ENCODE assay signal across 9 cellular contexts in the genomic region with DNA sequence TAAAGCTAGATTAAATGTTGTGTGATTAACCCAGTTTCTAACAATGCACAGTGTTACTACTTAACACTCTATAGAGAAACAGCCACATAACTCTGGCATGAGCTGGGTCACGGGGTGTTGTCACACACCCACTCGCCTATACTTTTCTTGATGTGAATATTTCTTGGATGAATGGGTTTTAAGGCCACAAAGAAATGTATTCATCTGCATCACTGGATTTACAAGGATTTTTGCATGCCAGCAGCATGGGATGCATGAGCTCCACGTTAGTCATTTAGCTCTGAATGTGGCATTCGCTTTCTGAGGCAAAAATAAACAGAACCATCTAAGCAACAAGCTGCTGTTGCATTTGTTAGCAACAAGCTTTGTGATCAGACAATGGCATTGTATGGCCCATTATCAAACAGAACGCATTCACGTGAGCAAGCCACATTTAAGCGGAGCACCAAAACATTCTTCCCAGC.
DNase-seq lines count a peak whose midpoint lies in the region; ATAC-seq, FAIRE-seq and TF ChIP-seq lines count a peak whose summit lies in the region.
"Had no signal": no experiment of that assay in that cellular context is flagged by ENCODE, and none has a peak within 500 bp of the region (broad histone marks: within the 10 kb centered on the region; RNA-seq: fewer than 3 reads in every experiment).

No MANE protein-coding gene starts in this region.

- DNase-seq in GM04503 (ENCODE audit: low read depth) (peak; percentile 96), NCI-H526 treated with DMSO at 0.1 percent for 48 hours (lab: John Stamatoyannopoulos, UW) (peak; percentile 17), endothelial cell of umbilical vein (ENCODE audit: low read depth, low spot score) (peak; percentile 27), non-pigmented ciliary epithelial cell (ENCODE audit: low read depth) (peak; percentile 96), mesothelial cell of epicardium (ENCODE audit: low spot score in 2 of 2, unreplicated experiment in 2 of 2) (no peak), NOMO-1 (lab: John Stamatoyannopoulos, UW; ENCODE audit: unreplicated experiment in 2 of 2) (no peak), ovary (no peak)
- DNase-seq: effector memory CD4-positive, alpha-beta T cell had no signal

- no peaks in the 10 kb centered on the region for H3K4me1 Mint-ChIP-seq in mesothelial cell of epicardium

- no peaks in the 10 kb centered on the region for H3K4me1 ChIP-seq in endothelial cell of umbilical vein (ENCODE audit: control insufficient read depth, extremely low read depth, insufficient read depth, low read length)
- H3K4me1 ChIP-seq in ovary (ENCODE audit: insufficient read depth) = no peaks in the 10 kb centered on the region

- no peak overlapping the region for H3K9ac ChIP-seq in endothelial cell of umbilical vein (replicated peaks; ENCODE audit: extremely low read depth, insufficient read depth, low read length)

- H3K9me1 ChIP-seq in endothelial cell of umbilical vein (replicated peaks; ENCODE audit: control insufficient read depth, extremely low read depth, insufficient read depth, low read length) = no peaks in the 10 kb centered on the region

- FAIRE-seq in endothelial cell of umbilical vein (lab: Jason Lieb, UNC) = peak; percentile 46

- TF ChIP-seq POLR2A in endothelial cell of umbilical vein (IDR thresholded peaks at IDR 0.05; ENCODE audit: low read depth, low read length) (no peak), ovary (IDR thresholded peaks at IDR 0.05) (no peak)

- H3K27me3 Mint-ChIP-seq in mesothelial cell of epicardium (ENCODE audit: low read depth) = no peaks in the 10 kb centered on the region

- ATAC-seq in GM18511 (IDR thresholded peaks at IDR 0.05; ENCODE audit: unreplicated experiment) = no peak

- WGBS in ovary, 3 donors = 87 to 93% (median 90%) methylated on average over 7 of the region's 7 CpGs

- no peaks in the 10 kb centered on the region for H4K20me1 ChIP-seq in endothelial cell of umbilical vein (replicated peaks; ENCODE audit: control insufficient read depth, extremely low read depth, insufficient read depth, low read length)

- no peak overlapping the region for H3K4me2 ChIP-seq in endothelial cell of umbilical vein (ENCODE audit: insufficient read depth, low read length)

- H3K4me3 ChIP-seq in endothelial cell of umbilical vein (replicated peaks in 1 of 3; ENCODE audit: insufficient read depth in 1 of 3, low read depth in 1 of 3, low read length in 3 of 3) (no peak overlapping the region), ovary (no peak overlapping the region)

- H3K27ac ChIP-seq in endothelial cell of umbilical vein (ENCODE audit: insufficient read depth, low read depth, low read length) (no peak overlapping the region), ovary (no peak overlapping the region)

- H3K27ac Mint-ChIP-seq in mesothelial cell of epicardium = no peak overlapping the region

- intact Hi-C loops in endothelial cell of umbilical vein (cut with micrococcal nuclease) = loop anchor here (5.0 kb wide), 1 partner anchor 164 kb away; the partner anchor contains the start of gene SLC25A4
- intact Hi-C loops in ovary (cut with DNase I) = no loop called here

- H3K9me3 ChIP-seq in endothelial cell of umbilical vein (replicated peaks; ENCODE audit: control insufficient read depth, insufficient read depth, low read length) = no peaks in the 10 kb centered on the region
- H3K9me3 ChIP-seq in ovary = no peaks in the 10 kb centered on the region

- CTCF ChIA-PET in endothelial cell of umbilical vein (lab: Charles Lee) = interaction anchor here (0.7 to 2.3 kb wide), 7 partner anchors 9 to 266 kb away, joined by 3 to 8 read pairs (median 3); no protein-coding TSS in a partner anchor

- no TSS peak for BruUV-seq in endothelial cell of umbilical vein (replicated peaks; lab: Mats Ljungman, UMichigan)

- POLR2A ChIA-PET in endothelial cell of umbilical vein (lab: Charles Lee) = no interaction called here

- TF ChIP-seq EP300 in ovary (IDR thresholded peaks at IDR 0.05) = no peak

- H3K36me3 ChIP-seq in endothelial cell of umbilical vein (ENCODE audit: control insufficient read depth in 2 of 2, extremely low read depth in 1 of 2, insufficient read depth in 2 of 2, low read length in 2 of 2) (peaks cover 0 to 5% of the 10 kb centered on the region in 2 experiments), ovary (no peaks in the 10 kb centered on the region)

- H3K4me3 Mint-ChIP-seq in mesothelial cell of epicardium = no peak overlapping the region

- H3K27me3 ChIP-seq in endothelial cell of umbilical vein (ENCODE audit: control insufficient read depth in 2 of 2, insufficient read depth in 2 of 2, low read length in 2 of 2) (no peaks in the 10 kb centered on the region), ovary (no peaks in the 10 kb centered on the region)

- peaks cover 2% of the 10 kb centered on the region for H3K36me3 Mint-ChIP-seq in mesothelial cell of epicardium

- dilution Hi-C loops in endothelial cell of umbilical vein (cut with MboI; ENCODE audit: extremely low pct_ligation_motif_present, low sequenced_read_pairs) = no loop called here

- no peaks in the 10 kb centered on the region for H3K9me3 Mint-ChIP-seq in mesothelial cell of epicardium

- H3K79me2 ChIP-seq in endothelial cell of umbilical vein (ENCODE audit: control insufficient read depth, insufficient read depth, low read length) = no peaks in the 10 kb centered on the region

- TF ChIP-seq CTCF in endothelial cell of umbilical vein (IDR thresholded peaks at IDR 0.05; ENCODE audit: extremely low read depth in 1 of 2, insufficient read depth in 1 of 2, low read depth in 1 of 2, low read length in 2 of 2) (no peak), mesothelial cell of epicardium (IDR thresholded peaks at IDR 0.05; ENCODE audit: unreplicated experiment) (no peak), ovary (IDR thresholded peaks at IDR 0.05) (no peak)

- no peak overlapping the region for H2AFZ ChIP-seq in endothelial cell of umbilical vein (ENCODE audit: low read depth, low read length)

TF ChIP-seq in endothelial cell of umbilical vein, 7 proteins besides CTCF, POLR2A, EP300 and RAD21:
- TF ChIP-seq EZH2 (IDR thresholded peaks at IDR 0.05; ENCODE audit: borderline replicate concordance, low read depth, low read length, severe bottlenecking) = no peak
- TF ChIP-seq MYC (IDR thresholded peaks at IDR 0.05; ENCODE audit: low read depth, low read length) = no peak
- TF ChIP-seq MAX (IDR thresholded peaks at IDR 0.05; ENCODE audit: insufficient read depth, insufficient read length) = no peak
- TF ChIP-seq GATA2 (IDR thresholded peaks at IDR 0.05; ENCODE audit: insufficient read depth, insufficient read length, low read depth, low read length) = no peak
- TF ChIP-seq POLR2AphosphoS5 (IDR thresholded peaks at IDR 0.05; ENCODE audit: insufficient read depth, low read depth, low read length) = no peak
- no peak for TF ChIP-seq JUN (IDR thresholded peaks at IDR 0.05; ENCODE audit: borderline replicate concordance, insufficient read depth, insufficient read length, low read depth)
- TF ChIP-seq FOS (IDR thresholded peaks at IDR 0.05; ENCODE audit: borderline replicate concordance, insufficient read depth, low read length) = no peak

Comparison
In these comparisons a context has a peak if more than half of its experiments do, and no peak if none do; other contexts are left out.
1. DNase-seq: peak in GM04503 (single experiment), NCI-H526 treated with DMSO at 0.1 percent for 48 hours (single experiment), endothelial cell of umbilical vein (single experiment) and non-pigmented ciliary epithelial cell (single experiment); none in mesothelial cell of epicardium (0 of 2), NOMO-1 (0 of 2) and ovary (0 of 5).